ENCODE assay signal across 18 cellular contexts in genomic region chr7:158351051-158351450, GRCh38.
DNase-seq lines count a peak whose midpoint lies in the region; ATAC-seq and TF ChIP-seq lines count a peak whose summit lies in the region.
"Had no signal": no experiment of that assay in that cellular context is flagged by ENCODE, and none has a peak within 500 bp of the region (broad histone marks: within the 10 kb centered on the region; RNA-seq: fewer than 3 reads in every experiment).

No MANE protein-coding gene starts in this region.

- H3K27me3 Mint-ChIP-seq in chondrocyte (ENCODE audit: low read depth), result peaks cover 23% of the 10 kb centered on the region
- H3K27me3 Mint-ChIP-seq: B cell had no signal

- TF ChIP-seq CTCF in chondrocyte (IDR thresholded peaks at IDR 0.05) (no peak), osteoblast (IDR thresholded peaks at IDR 0.05; ENCODE audit: extremely low read depth, low read depth, low read length) (no peak)

- H3K4me1 Mint-ChIP-seq in chondrocyte (ENCODE audit: low read depth), result no peaks in the 10 kb centered on the region
- H3K4me1 Mint-ChIP-seq in stimulated activated effector memory CD8-positive, alpha-beta T cell treated with anti-CD3 and anti-CD28 coated beads, Interleukin-12 subunit alpha, Interleukin-12 subunit beta, amount 100 ng/mL, for 72 hours, result no peaks in the 10 kb centered on the region
- H3K4me1 Mint-ChIP-seq: B cell had no signal

- H3K36me3 ChIP-seq in H7 (replicated peaks; ENCODE audit: control insufficient read depth, insufficient read depth, low read length), result no peaks in the 10 kb centered on the region
- no peaks in the 10 kb centered on the region for H3K36me3 ChIP-seq in osteoblast (ENCODE audit: insufficient read depth, low read length)
- H3K36me3 ChIP-seq: MG63 had no signal

- no peaks in the 10 kb centered on the region for H4K20me1 ChIP-seq in osteoblast (ENCODE audit: insufficient read depth, low read length)

- peaks cover 2% of the 10 kb centered on the region for H3K9me3 ChIP-seq in osteoblast (ENCODE audit: low read depth, low read length)

- no peak overlapping the region for H3K4me2 ChIP-seq in osteoblast (ENCODE audit: insufficient read depth, low read length)

- H3K27ac Mint-ChIP-seq in chondrocyte (ENCODE audit: unreplicated experiment), result no peak overlapping the region
- H3K27ac Mint-ChIP-seq in stimulated activated effector memory CD8-positive, alpha-beta T cell treated with anti-CD3 and anti-CD28 coated beads, Interleukin-12 subunit alpha, Interleukin-12 subunit beta, amount 100 ng/mL, for 72 hours, result no peak overlapping the region
- H3K27ac Mint-ChIP-seq: B cell; CD4-positive, alpha-beta T cell had no signal

- no peak overlapping the region for H3K27ac ChIP-seq in osteoblast (ENCODE audit: low read depth, low read length)

- H3K27me3 ChIP-seq in H7 (ENCODE audit: control insufficient read depth, insufficient read depth, low read length) (peaks cover 27% of the 10 kb centered on the region), osteoblast (ENCODE audit: insufficient read depth, low read length) (no peaks in the 10 kb centered on the region)
- H3K27me3 ChIP-seq: MG63 had no signal

- ATAC-seq in stimulated activated effector memory CD8-positive, alpha-beta T cell treated with anti-CD3 and anti-CD28 coated beads, Interleukin-12 subunit alpha, Interleukin-12 subunit beta, amount 100 ng/mL, for 72 hours, result peak; percentile 40
- ATAC-seq: PC-3 had no signal

- H3K4me3 Mint-ChIP-seq in chondrocyte (ENCODE audit: unreplicated experiment), result no peak overlapping the region
- H3K4me3 Mint-ChIP-seq in stimulated activated effector memory CD8-positive, alpha-beta T cell treated with anti-CD3 and anti-CD28 coated beads, Interleukin-12 subunit alpha, Interleukin-12 subunit beta, amount 100 ng/mL, for 72 hours, result no peak overlapping the region
- H3K4me3 Mint-ChIP-seq: B cell; CD4-positive, alpha-beta T cell had no signal

- H3K9me3 Mint-ChIP-seq in chondrocyte (ENCODE audit: low read depth), result peaks cover 14% of the 10 kb centered on the region
- H3K9me3 Mint-ChIP-seq in stimulated activated effector memory CD8-positive, alpha-beta T cell treated with anti-CD3 and anti-CD28 coated beads, Interleukin-12 subunit alpha, Interleukin-12 subunit beta, amount 100 ng/mL, for 72 hours, result peaks cover 7% of the 10 kb centered on the region

- peaks cover 1% of the 10 kb centered on the region for H3K36me3 Mint-ChIP-seq in chondrocyte (ENCODE audit: low read depth)
- H3K36me3 Mint-ChIP-seq in stimulated activated effector memory CD8-positive, alpha-beta T cell treated with anti-CD3 and anti-CD28 coated beads, Interleukin-12 subunit alpha, Interleukin-12 subunit beta, amount 100 ng/mL, for 72 hours, result no peaks in the 10 kb centered on the region

- peak; percentile 69 for DNase-seq in H7
- DNase-seq in chondrocyte (ENCODE audit: low spot score), result peak; percentile 88
- peak; percentile 62 for DNase-seq in mesenteric fat pad (ENCODE audit: low spot score)
- no peak for DNase-seq in stimulated activated effector memory CD8-positive, alpha-beta T cell treated with anti-CD3 and anti-CD28 coated beads, Interleukin-12 subunit alpha, Interleukin-12 subunit beta, amount 100 ng/mL, for 72 hours (ENCODE audit: low spot score in 2 of 2)
- DNase-seq in NCI-H1436 (lab: John Stamatoyannopoulos, UW), result no peak
- DNase-seq in osteoblast (ENCODE audit: insufficient read length, low spot score, missing footprints), result no peak
- DNase-seq in activated naive CD4-positive, alpha-beta T cell (lab: John Stamatoyannopoulos, UW), result no peak
- DNase-seq: ACHN; Calu3; CD4-positive, alpha-beta T cell; DMS79; GDM1; GOT3; MG63; NCI-H1092 treated with DMSO at 0.1 percent for 48 hours; NCI-H1694 treated with DMSO at 0.1 percent for 48 hours; PC-3 had no signal

- no peaks in the 10 kb centered on the region for H3K4me1 ChIP-seq in osteoblast (ENCODE audit: insufficient read depth, low read length)

- H3K79me2 ChIP-seq in osteoblast (ENCODE audit: insufficient read depth, low read length), result no peaks in the 10 kb centered on the region

- H2AFZ ChIP-seq in osteoblast (ENCODE audit: low read length), result no peak overlapping the region

- peak overlapping the region; percentile 44 for H3K4me3 ChIP-seq in H7 (ENCODE audit: insufficient read depth, low read depth, low read length)
- H3K4me3 ChIP-seq in osteoblast (ENCODE audit: insufficient read depth, low read length), result no peak overlapping the region
- H3K4me3 ChIP-seq: MG63 had no signal

Comparison
In these comparisons a context has a peak if more than half of its experiments do, and no peak if none do; other contexts are left out.
1. DNase-seq: peak in H7 (single experiment), chondrocyte (single experiment) and mesenteric fat pad (single experiment); none in stimulated activated effector memory CD8-positive, alpha-beta T cell treated with anti-CD3 and anti-CD28 coated beads, Interleukin-12 subunit alpha, Interleukin-12 subunit beta, amount 100 ng/mL, for 72 hours (0 of 2), NCI-H1436 (single experiment), osteoblast (single experiment) and activated naive CD4-positive, alpha-beta T cell (0 of 4).